In genomic region chr13:111515648-111516047, GRCh38 we compare ENCODE assay signal across 19 cellular contexts.
DNase-seq lines count a peak whose midpoint lies in the region; TF ChIP-seq lines count a peak whose summit lies in the region.
"Had no signal": no experiment of that assay in that cellular context is flagged by ENCODE, and none has a peak within 500 bp of the region (broad histone marks: within the 10 kb centered on the region; RNA-seq: fewer than 3 reads in every experiment).

No MANE protein-coding gene starts in this region.

- H3K9ac ChIP-seq in neuronal stem cell (ENCODE audit: low read depth, low read length, poor library complexity) = peak overlapping the region; percentile 18

- TF ChIP-seq CTCF in coronary artery (IDR thresholded peaks at IDR 0.05) (no peak), BE2C (IDR thresholded peaks at IDR 0.05; ENCODE audit: low read depth, low read length) (no peak)

- H3K79me1 ChIP-seq in neuronal stem cell (ENCODE audit: low read depth, low read length) = peaks cover 2% of the 10 kb centered on the region

- H3K4me2 ChIP-seq in neuronal stem cell (ENCODE audit: insufficient read depth, low read length, poor library complexity, severe bottlenecking) = no peak overlapping the region

- H3K4me1 ChIP-seq in neuronal stem cell (ENCODE audit: control insufficient read depth in 2 of 2, insufficient read depth in 1 of 2, low read depth in 1 of 2, low read length in 2 of 2) (peaks cover 0 to 3% of the 10 kb centered on the region in 2 donors), BE2C (no peaks in the 10 kb centered on the region)

- no peak overlapping the region for H2BK5ac ChIP-seq in neuronal stem cell (ENCODE audit: low read length)

- H2BK12ac ChIP-seq in neuronal stem cell (ENCODE audit: low read length) = peak overlapping the region; percentile 24

- H4K91ac ChIP-seq in neuronal stem cell (ENCODE audit: low read depth, low read length, poor library complexity) = no peak overlapping the region

- H3K27ac ChIP-seq in coronary artery (no peak overlapping the region), neuronal stem cell (replicated peaks; ENCODE audit: low read length) (no peak overlapping the region)
- H3K27ac ChIP-seq: SJSA1 had no signal

- H2AFZ ChIP-seq in neuronal stem cell (ENCODE audit: low read length) = no peak overlapping the region

- H3K14ac ChIP-seq in neuronal stem cell (ENCODE audit: low read length) = peak overlapping the region; percentile 14

- H3K23ac ChIP-seq in neuronal stem cell (ENCODE audit: low read depth, low read length, poor library complexity) = peak overlapping the region; percentile 17

- no peak overlapping the region for H4K8ac ChIP-seq in neuronal stem cell (ENCODE audit: low read depth, low read length)

- H3K9me3 ChIP-seq in neuronal stem cell (replicated peaks in 1 of 2; ENCODE audit: control insufficient read depth in 2 of 2, insufficient read depth in 1 of 2, low read depth in 1 of 2, low read length in 2 of 2) (no peaks in the 10 kb centered on the region), BE2C (no peaks in the 10 kb centered on the region)
- H3K9me3 ChIP-seq: SJSA1 had no signal

- no peak overlapping the region for H3K4ac ChIP-seq in neuronal stem cell (ENCODE audit: low read length)

- no peak overlapping the region for H2BK120ac ChIP-seq in neuronal stem cell (ENCODE audit: low read depth, low read length)

- H2BK15ac ChIP-seq in neuronal stem cell (ENCODE audit: low read length) = peak overlapping the region; percentile 45

- peaks cover 0 to 6% (median 0%) of the 10 kb centered on the region in 3 experiments for H3K27me3 ChIP-seq in neuronal stem cell (ENCODE audit: control insufficient read depth in 3 of 3, insufficient read depth in 3 of 3, low read depth in 1 of 3, low read length in 3 of 3)
- H3K27me3 ChIP-seq in BE2C = peaks cover 37% of the 10 kb centered on the region

- peaks cover 0 to 2% of the 10 kb centered on the region in 2 donors for H3K36me3 ChIP-seq in neuronal stem cell (replicated peaks in 1 of 2; ENCODE audit: control insufficient read depth in 2 of 2, insufficient read depth in 2 of 2, low read length in 2 of 2)
- no peaks in the 10 kb centered on the region for H3K36me3 ChIP-seq in BE2C
- H3K36me3 ChIP-seq: SJSA1 had no signal

- DNase-seq in activated effector memory CD4-positive, alpha-beta T cell treated with anti-CD3 and anti-CD28 coated beads, Interleukin-2, amount 50 U/mL, for 16 hours = peak; percentile 49
- DNase-seq in activated effector memory CD4-positive, alpha-beta T cell treated with Interleukin-2 at 50 U/mL for 16 hours = no peak
- DNase-seq in coronary artery (ENCODE audit: low spot score) (peak; percentile 58), neuronal stem cell (ENCODE audit: low spot score) (no peak), kidney tubule cell (ENCODE audit: low spot score) (no peak), BE2C (no peak), NCI-H1930 (lab: John Stamatoyannopoulos, UW) (no peak)
- DNase-seq: C1 segment of cervical spinal cord; CD4-positive, alpha-beta memory T cell; COR-L47; DMS53; Karpas-422; NCI-H1092; NCI-H1417 treated with DMSO at 0.1 percent for 48 hours; NCI-H1694 treated with DMSO at 0.1 percent for 48 hours; NCI-H2081 treated with DMSO at 0.1 percent for 48 hours; NCI-H524; NCI-H748 treated with DMSO at 0.1 percent for 48 hours had no signal

- H3K18ac ChIP-seq in neuronal stem cell (ENCODE audit: low read length) = peak overlapping the region; percentile 70

- H2AK5ac ChIP-seq in neuronal stem cell (ENCODE audit: low read depth, low read length) = peak overlapping the region; percentile 5

- no CpG with 5 or more reads among the region's 16 CpGs for WGBS in neuronal stem cell (ENCODE audit: extremely low coverage in 2 of 2, insufficient read length in 2 of 2, insufficient replicate concordance in 1 of 2), 2 donors

- no peak overlapping the region for H3K4me3 ChIP-seq in coronary artery
- H3K4me3 ChIP-seq in neuronal stem cell (ENCODE audit: low read length in 2 of 2) = no peak overlapping the region
- no peak overlapping the region for H3K4me3 ChIP-seq in BE2C (ENCODE audit: low read depth, low read length)
- H3K4me3 ChIP-seq: SJSA1 had no signal

Comparison
In these comparisons a context has a peak if more than half of its experiments do, and no peak if none do; other contexts are left out.
1. DNase-seq: peak in activated effector memory CD4-positive, alpha-beta T cell treated with anti-CD3 and anti-CD28 coated beads, Interleukin-2, amount 50 U/mL, for 16 hours (single experiment) and coronary artery (single experiment); none in activated effector memory CD4-positive, alpha-beta T cell treated with Interleukin-2 at 50 U/mL for 16 hours (single experiment), neuronal stem cell (single experiment), kidney tubule cell (single experiment), BE2C (single experiment) and NCI-H1930 (0 of 2).